In the genomic region with DNA sequence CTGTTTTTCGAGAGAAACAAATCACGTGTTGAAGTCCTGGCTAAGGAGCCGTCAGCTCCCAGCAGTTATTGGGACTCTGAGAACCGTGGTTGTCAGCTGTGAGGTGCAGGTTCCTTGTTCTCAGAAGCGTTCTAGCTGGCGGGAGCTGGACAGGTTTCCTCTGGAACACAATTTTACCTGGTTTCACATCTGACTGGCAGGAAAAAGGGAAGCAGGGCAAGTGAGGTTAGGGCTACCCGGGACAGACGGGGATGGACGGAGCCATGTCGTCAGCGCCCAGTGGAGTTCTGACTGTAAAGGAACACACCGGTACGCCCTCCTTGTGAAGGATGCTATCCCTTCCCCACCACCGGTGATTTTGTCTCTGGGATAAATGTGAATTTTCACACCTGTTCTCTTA, we compare ENCODE assay signal across 16 cellular contexts. TPM values are rescaled to one million over a fixed set of nuclear protein-coding genes. Genes with fewer than 3 reads are reported as not detected.
DNase-seq lines count a peak whose midpoint lies in the region; ATAC-seq and TF ChIP-seq lines count a peak whose summit lies in the region.
"Had no signal": no experiment of that assay in that cellular context is flagged by ENCODE, and none has a peak within 500 bp of the region (broad histone marks: within the 10 kb centered on the region; RNA-seq: fewer than 3 reads in every experiment).

No MANE protein-coding gene starts in this region.

- H3K27ac Mint-ChIP-seq in chondrocyte (ENCODE audit: unreplicated experiment), result peak overlapping the region; percentile 51
- H3K27ac Mint-ChIP-seq in nephron progenitor cell, result peak overlapping the region; percentile 64
- no peak overlapping the region for H3K27ac Mint-ChIP-seq in natural killer cell
- H3K27ac Mint-ChIP-seq: CD8-positive, alpha-beta memory T cell; GM23338; IgD-negative memory B cell had no signal

- H3K4me3 Mint-ChIP-seq in chondrocyte (ENCODE audit: unreplicated experiment) (no peak overlapping the region), nephron progenitor cell (no peak overlapping the region), natural killer cell (no peak overlapping the region)
- H3K4me3 Mint-ChIP-seq: CD14-positive monocyte; CD8-positive, alpha-beta memory T cell; GM23338; IgD-negative memory B cell had no signal

- H3K27ac ChIP-seq in sigmoid colon, result peak overlapping the region in 1 of 4 donors; percentile 4
- H3K27ac ChIP-seq in vagina, result peak overlapping the region; percentile 88
- H3K27ac ChIP-seq: A549 had no signal

- H3K27me3 ChIP-seq in sigmoid colon (no peaks in the 10 kb centered on the region), vagina (no peaks in the 10 kb centered on the region)

- H3K4me3 ChIP-seq in sigmoid colon (no peak overlapping the region), vagina (no peak overlapping the region)
- H3K4me3 ChIP-seq: A549, GM12878, GM23338 had no signal

- intact Hi-C loops in sigmoid colon (cut with DNase I), result no loop called here
- intact Hi-C loops in vagina (cut with DNase I), result no loop called here
- intact Hi-C loops in natural killer cell (cut with micrococcal nuclease), result no loop called here

- H3K27me3 Mint-ChIP-seq in chondrocyte (ENCODE audit: low read depth), result no peaks in the 10 kb centered on the region
- H3K27me3 Mint-ChIP-seq in nephron progenitor cell (ENCODE audit: low read depth, poor library complexity), result no peaks in the 10 kb centered on the region
- no peaks in the 10 kb centered on the region for H3K27me3 Mint-ChIP-seq in natural killer cell (ENCODE audit: low read depth in 2 of 2)
- H3K27me3 Mint-ChIP-seq: IgD-negative memory B cell had no signal

- TF ChIP-seq CTCF in chondrocyte (IDR thresholded peaks at IDR 0.05), result no peak
- no peak for TF ChIP-seq CTCF in nephron progenitor cell (IDR thresholded peaks at IDR 0.05)
- no peak for TF ChIP-seq CTCF in sigmoid colon (IDR thresholded peaks at IDR 0.05)
- TF ChIP-seq CTCF in vagina (IDR thresholded peaks at IDR 0.05), result no peak
- TF ChIP-seq CTCF in natural killer cell (IDR thresholded peaks at IDR 0.05), result no peak

- no peak for ATAC-seq in GM21529 (IDR thresholded peaks at IDR 0.05; ENCODE audit: unreplicated experiment)
- ATAC-seq in natural killer cell, result no peak
- ATAC-seq: A549, GM12878, GM23338 had no signal

- H3K36me3 Mint-ChIP-seq in chondrocyte (ENCODE audit: low read depth) (peaks cover 11% of the 10 kb centered on the region), nephron progenitor cell (ENCODE audit: low read depth) (peaks cover 31% of the 10 kb centered on the region), natural killer cell (no peaks in the 10 kb centered on the region)
- H3K36me3 Mint-ChIP-seq: CD14-positive monocyte; CD8-positive, alpha-beta memory T cell; IgD-negative memory B cell had no signal

- H3K4me1 Mint-ChIP-seq in chondrocyte (ENCODE audit: low read depth) (peaks cover 26% of the 10 kb centered on the region), nephron progenitor cell (peaks cover 47% of the 10 kb centered on the region), natural killer cell (peaks cover 0 to 9% of the 10 kb centered on the region in 2 donors)
- H3K4me1 Mint-ChIP-seq: CD14-positive monocyte, IgD-negative memory B cell had no signal

- DNase-seq in chondrocyte (ENCODE audit: low spot score), result peak; percentile 49
- DNase-seq in nephron progenitor cell, result no peak
- DNase-seq in sigmoid colon, result peak; percentile 41
- DNase-seq in vagina (ENCODE audit: extremely low spot score in 2 of 2), result no peak
- no peak for DNase-seq in SW 1271 (lab: John Stamatoyannopoulos, UW)
- no peak for DNase-seq in natural killer cell
- DNase-seq: CD8-positive, alpha-beta memory T cell; DMS53; H7 had no signal

- H3K36me3 ChIP-seq in sigmoid colon (peaks cover 0 to 59% (median 9%) of the 10 kb centered on the region in 4 donors), vagina (no peaks in the 10 kb centered on the region)

- H3K9me3 Mint-ChIP-seq in chondrocyte (ENCODE audit: low read depth), result no peaks in the 10 kb centered on the region
- no peaks in the 10 kb centered on the region for H3K9me3 Mint-ChIP-seq in nephron progenitor cell
- H3K9me3 Mint-ChIP-seq in natural killer cell, result no peaks in the 10 kb centered on the region
- H3K9me3 Mint-ChIP-seq: CD8-positive, alpha-beta memory T cell; GM23338; IgD-negative memory B cell had no signal

- H3K9me3 ChIP-seq in sigmoid colon, result no peaks in the 10 kb centered on the region
- H3K9me3 ChIP-seq in vagina, result no peaks in the 10 kb centered on the region
- H3K9me3 ChIP-seq: A549, Caco-2 had no signal

- WGBS in sigmoid colon, 2 donors, result 95 to 96% methylated on average over 14 of the region's 14 CpGs

- H3K4me1 ChIP-seq in sigmoid colon, result peaks cover 0 to 13% (median 5%) of the 10 kb centered on the region in 4 donors
- peaks cover 45% of the 10 kb centered on the region for H3K4me1 ChIP-seq in vagina
- H3K4me1 ChIP-seq: Caco-2 had no signal

- TF ChIP-seq POLR2A in sigmoid colon (IDR thresholded peaks at IDR 0.05), result no peak
- TF ChIP-seq POLR2A in vagina (IDR thresholded peaks at IDR 0.05), result no peak

- no peak for TF ChIP-seq EP300 in sigmoid colon (IDR thresholded peaks at IDR 0.05)

RNA-seq across cellular contexts. Expression of a gene that starts 26.1 kb away (rescaled TPM):
- total RNA-seq in chondrocyte (99.8 to 126 TPM (median 117 TPM) in 3 replicates), sigmoid colon (10 to 100 TPM; 52.3 to 75.6 (median 61.6) TPM), vagina (53.8 TPM), natural killer cell (100 to 1,000 TPM in 1 of 3 donors, 10 to 100 TPM in 2; 66.9 to 114 (median 91.7) TPM)
- 10 to 100 TPM; 24.3 to 99.7 (median 47.4) TPM for polyA plus RNA-seq in sigmoid colon

RNA-seq across cellular contexts. Expression of a gene that starts 26.3 kb away (rescaled TPM):
- 23.3 to 31.3 TPM (median 24.9 TPM) in 3 replicates for total RNA-seq in chondrocyte
- total RNA-seq in sigmoid colon, result 10 to 100 TPM; 22.9 to 33.5 (median 27.5) TPM
- polyA plus RNA-seq in sigmoid colon, result 10 to 100 TPM; 14.4 to 23.6 (median 14.6) TPM
- 19.4 TPM for total RNA-seq in vagina
- total RNA-seq in natural killer cell, result 10 to 100 TPM; 28.4 to 30.7 (median 28.7) TPM

Comparison
In these comparisons a context has a peak if more than half of its experiments do, and no peak if none do; other contexts are left out.
1. DNase-seq: peak in chondrocyte (single experiment) and sigmoid colon (single experiment); none in nephron progenitor cell (single experiment), vagina (0 of 2), SW 1271 (0 of 2) and natural killer cell (single experiment).
2. H3K27ac Mint-ChIP-seq: peak in chondrocyte (single experiment) and nephron progenitor cell (single experiment); none in natural killer cell (0 of 2).